Comparison of ENCODE assay signal across 11 cellular contexts in the genomic region with DNA sequence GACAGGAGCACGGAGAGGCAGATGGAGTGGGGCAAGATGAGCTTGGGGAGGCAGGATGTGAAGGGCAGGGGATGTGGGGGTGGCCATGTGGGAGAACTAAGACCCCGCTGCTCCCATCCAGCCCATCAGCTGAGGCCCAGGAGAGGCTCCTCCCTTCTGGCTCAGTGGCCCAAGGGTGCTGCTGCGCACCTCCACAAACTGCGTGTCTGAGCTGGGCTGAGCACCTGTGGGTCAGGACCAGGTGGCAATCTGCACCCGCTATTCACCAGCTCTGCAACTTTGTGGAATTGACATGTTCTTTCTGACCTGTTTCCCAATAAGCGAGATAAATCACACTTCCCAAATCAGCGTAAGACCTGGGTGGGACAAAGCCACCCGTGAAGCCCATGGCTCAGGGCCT. TPM values are rescaled to one million over a fixed set of nuclear protein-coding genes. Genes with fewer than 3 reads are reported as not detected.
DNase-seq lines count a peak whose midpoint lies in the region; ATAC-seq and TF ChIP-seq lines count a peak whose summit lies in the region.
"Had no signal": no experiment of that assay in that cellular context is flagged by ENCODE, and none has a peak within 500 bp of the region (broad histone marks: within the 10 kb centered on the region; RNA-seq: fewer than 3 reads in every experiment).

No MANE protein-coding gene starts in this region.

- no peak for TF ChIP-seq CTCF in right atrium auricular region (IDR thresholded peaks at IDR 0.05)
- TF ChIP-seq CTCF in ascending aorta (IDR thresholded peaks at IDR 0.05) = no peak
- TF ChIP-seq CTCF in neural progenitor cell (IDR thresholded peaks at IDR 0.05) = no peak
- no peak for TF ChIP-seq CTCF in uterus (IDR thresholded peaks at IDR 0.05)
- TF ChIP-seq CTCF in BE2C (IDR thresholded peaks at IDR 0.05; ENCODE audit: low read depth, low read length) = no peak

- H3K27me3 ChIP-seq in right atrium auricular region (no peaks in the 10 kb centered on the region), ascending aorta (no peaks in the 10 kb centered on the region), neural progenitor cell (no peaks in the 10 kb centered on the region), uterus (no peaks in the 10 kb centered on the region), BE2C (no peaks in the 10 kb centered on the region)

- H3K4me2 ChIP-seq in neural progenitor cell = peak overlapping the region; percentile 2

- TF ChIP-seq POLR2A in uterus (IDR thresholded peaks at IDR 0.05) = no peak

- no peaks in the 10 kb centered on the region for H3K9me3 ChIP-seq in right atrium auricular region
- no peaks in the 10 kb centered on the region for H3K9me3 ChIP-seq in ascending aorta
- no peaks in the 10 kb centered on the region for H3K9me3 ChIP-seq in neural progenitor cell (ENCODE audit: low read depth)
- no peaks in the 10 kb centered on the region for H3K9me3 ChIP-seq in uterus
- no peaks in the 10 kb centered on the region for H3K9me3 ChIP-seq in BE2C

- H3K4me1 Mint-ChIP-seq in neural progenitor cell = peaks cover 64% of the 10 kb centered on the region

- peaks cover 8% of the 10 kb centered on the region for H3F3A ChIP-seq in neural progenitor cell (ENCODE audit: low read depth)

- H4K20me1 ChIP-seq in neural progenitor cell (ENCODE audit: low read depth) = no peaks in the 10 kb centered on the region

- no peak for DNase-seq in right atrium auricular region (ENCODE audit: low spot score)
- no peak for DNase-seq in left cardiac atrium
- no peak for DNase-seq in ascending aorta (ENCODE audit: low spot score in 2 of 2)
- no peak for DNase-seq in neural progenitor cell (ENCODE audit: low spot score)
- no peak for DNase-seq in uterus
- DNase-seq in KG1 (lab: John Stamatoyannopoulos, UW) = no peak
- no peak for DNase-seq in DMS53 treated with DMSO at 0.1 percent for 48 hours (lab: John Stamatoyannopoulos, UW; ENCODE audit: unreplicated experiment)
- no peak for DNase-seq in BE2C
- DNase-seq: NCI-H526 treated with DMSO at 0.1 percent for 48 hours, retina had no signal

- H3K27ac ChIP-seq in right atrium auricular region (peak overlapping the region; percentile 78 to 85), ascending aorta (peak overlapping the region; percentile 53 to 73), neural progenitor cell (no peak overlapping the region), uterus (peak overlapping the region; percentile 44 to 73)
- H3K27ac ChIP-seq: C4-2B had no signal

- H3K36me3 ChIP-seq in right atrium auricular region = peaks cover 17% of the 10 kb centered on the region
- H3K36me3 ChIP-seq in ascending aorta = peaks cover 10 to 14% of the 10 kb centered on the region in 2 donors
- H3K36me3 ChIP-seq in neural progenitor cell = no peaks in the 10 kb centered on the region
- H3K36me3 ChIP-seq in uterus = no peaks in the 10 kb centered on the region
- H3K36me3 ChIP-seq in BE2C = no peaks in the 10 kb centered on the region

- H3K27me3 Mint-ChIP-seq in neural progenitor cell (ENCODE audit: insufficient read depth, low read depth) = peaks cover 3% of the 10 kb centered on the region

- no peaks in the 10 kb centered on the region for H3K36me3 Mint-ChIP-seq in neural progenitor cell

- no peaks in the 10 kb centered on the region for H3K9me3 Mint-ChIP-seq in neural progenitor cell

- intact Hi-C loops in left cardiac atrium (cut with DNase I) (no loop called here), ascending aorta (cut with DNase I) (no loop called here), uterus (cut with DNase I; ENCODE audit: low total_unique reads) (no loop called here)

- ATAC-seq in left cardiac atrium = no peak

- no peak overlapping the region for H3K4me3 ChIP-seq in right atrium auricular region
- H3K4me3 ChIP-seq in ascending aorta = no peak overlapping the region
- H3K4me3 ChIP-seq in neural progenitor cell = no peak overlapping the region
- H3K4me3 ChIP-seq in uterus = no peak overlapping the region
- H3K4me3 ChIP-seq in BE2C (ENCODE audit: low read depth, low read length) = no peak overlapping the region

- H3K4me1 ChIP-seq in right atrium auricular region (peaks cover 0 to 45% of the 10 kb centered on the region in 2 donors), ascending aorta (peaks cover 9 to 20% of the 10 kb centered on the region in 2 donors), neural progenitor cell (peaks cover 60% of the 10 kb centered on the region), uterus (peaks cover 0 to 7% of the 10 kb centered on the region in 2 donors), BE2C (peaks cover 9% of the 10 kb centered on the region)

- no peak overlapping the region for H3K4me3 Mint-ChIP-seq in neural progenitor cell

- no peak overlapping the region for H3K9ac ChIP-seq in neural progenitor cell

- no peak overlapping the region for H2AFZ ChIP-seq in neural progenitor cell (replicated peaks)

- H3K27ac Mint-ChIP-seq in neural progenitor cell = no peak overlapping the region

- H3K79me2 ChIP-seq in neural progenitor cell (ENCODE audit: low read depth) = no peaks in the 10 kb centered on the region

RNA-seq across cellular contexts. Expression of gene SREBF1, which starts 11.5 kb away (rescaled TPM):
- total RNA-seq in right atrium auricular region (10 to 100 TPM; 17.0 to 29.8 TPM), left cardiac atrium (10 to 100 TPM; 28.7 to 56.9 TPM), ascending aorta (141 TPM), neural progenitor cell (ENCODE audit: low replicate concordance) (12.7 and 41.0 TPM in 2 replicates), uterus (10 to 100 TPM; 24.8 to 94.6 (median 31.5) TPM)
- 73.2 TPM for polyA plus RNA-seq in BE2C (2012; ENCODE audit: insufficient read depth, insufficient read length, low read depth)
